In genomic region chr3:15973414-15973813, GRCh38 we compare ENCODE assay signal across 1 cellular context.
TF ChIP-seq lines count a peak whose summit lies in the region.

No MANE protein-coding gene starts in this region.

TF ChIP-seq in K562, 482 proteins besides CTCF, POLR2A, EP300 and RAD21:
- TF ChIP-seq TSHZ1 (CRISPR knock-in tag; IDR thresholded peaks at IDR 0.05) (no peak), TGIF2 (CRISPR knock-in tag; IDR thresholded peaks at IDR 0.05) (no peak), NFE2 (IDR thresholded peaks at IDR 0.05; ENCODE audit: low read depth) (peak; percentile 22; the same call in 1 of the 2 replicates), ZNF280B (CRISPR knock-in tag; IDR thresholded peaks at IDR 0.05) (no peak), ARHGAP35 (IDR thresholded peaks at IDR 0.05; ENCODE audit: partially characterized antibody) (no peak), FOXJ3 (CRISPR knock-in tag; IDR thresholded peaks at IDR 0.05) (no peak), ZNF436 (CRISPR knock-in tag; IDR thresholded peaks at IDR 0.05) (no peak), SNRNP70 (optimal IDR thresholded peaks at IDR 0.05; ENCODE audit: low read depth, low read length) (no peak), NFIC (IDR thresholded peaks at IDR 0.05) (0 out of 2 replicates have a peak, but pooled peaks have one; percentile 21), TARDBP (IDR thresholded peaks at IDR 0.05) (no peak), USF2 (CRISPR knock-in tag; IDR thresholded peaks at IDR 0.05) (no peak)
